ENCODE assay signal across 8 cellular contexts in genomic region chr6:33199687-33200233, GRCh38. TPM values are rescaled to one million over a fixed set of nuclear protein-coding genes. Genes with fewer than 3 reads are reported as not detected.
A peak's percentile ranks its signal among the peaks of the same experiment; 100 is the strongest.
DNase-seq lines count a peak whose midpoint lies in the region; ATAC-seq, FAIRE-seq and TF ChIP-seq lines count a peak whose summit lies in the region.

No MANE protein-coding gene starts in this region.

- intact Hi-C loops in pancreas (cut with DNase I): no loop called here
- intact Hi-C loops in uterus (cut with DNase I; ENCODE audit: low total_unique reads): loop anchor here (10.0 kb wide), 1 partner anchor 95 kb away; the partner anchor contains the start of gene RGL2

- WGBS in gastroesophageal sphincter (ENCODE audit: low coverage in 1 of 2), 2 donors: 5 to 9% methylated on average over 2 to 6 of the region's 26 CpGs
- WGBS in pancreas, 2 donors: 1 to 2% methylated on average over 15 to 26 of the region's 26 CpGs

- TF ChIP-seq POLR2A in gastroesophageal sphincter (IDR thresholded peaks at IDR 0.05) (no peak), uterus (IDR thresholded peaks at IDR 0.05) (no peak)

- H3K9me3 ChIP-seq in gastroesophageal sphincter (no peaks in the 10 kb centered on the region), pancreas (no peaks in the 10 kb centered on the region), uterus (no peaks in the 10 kb centered on the region)

- DNase-seq in AG10803 (ENCODE audit: low read depth): peak; percentile 62
- DNase-seq in OCI-M1 (lab: John Stamatoyannopoulos, UW): peak; percentile 97
- peak; percentile 92 for DNase-seq in activated effector memory CD4-positive, alpha-beta T cell treated with anti-CD3 and anti-CD28 coated beads, Interleukin-2, amount 50 U/mL, for 16 hours
- peak in 1 of 6 donors; percentile 78 for DNase-seq in pancreas
- DNase-seq in uterus: no peak

- peaks cover 13 to 65% (median 25%) of the 10 kb centered on the region in 3 donors for H3K4me1 ChIP-seq in gastroesophageal sphincter
- peaks cover 17 to 30% (median 24%) of the 10 kb centered on the region in 3 donors for H3K4me1 ChIP-seq in pancreas
- H3K4me1 ChIP-seq in uterus: peaks cover 10% of the 10 kb centered on the region in 2 donors

- TF ChIP-seq EP300 in gastroesophageal sphincter (IDR thresholded peaks at IDR 0.05): no peak

- ATAC-seq in GM18907 (IDR thresholded peaks at IDR 0.05; ENCODE audit: unreplicated experiment) (peak; percentile 25), HG03196 (IDR thresholded peaks at IDR 0.05; ENCODE audit: unreplicated experiment) (peak; percentile 22), gastroesophageal sphincter (peak; percentile 14), pancreas (peak; percentile 43 to 56 (median 48))

- H3K4me3 ChIP-seq in AG10803 (ENCODE audit: low read length) (peak overlapping the region; percentile 81), gastroesophageal sphincter (peak overlapping the region; percentile 76 to 95), pancreas (peak overlapping the region; percentile 80 to 90 (median 86)), uterus (peak overlapping the region; percentile 72 to 89)

- H3K36me3 ChIP-seq in gastroesophageal sphincter (peaks cover 0 to 53% of the 10 kb centered on the region in 2 donors), pancreas (peaks cover 0 to 37% (median 34%) of the 10 kb centered on the region in 3 donors), uterus (no peaks in the 10 kb centered on the region)

- no peaks in the 10 kb centered on the region for H3K27me3 ChIP-seq in gastroesophageal sphincter
- H3K27me3 ChIP-seq in pancreas: no peaks in the 10 kb centered on the region
- no peaks in the 10 kb centered on the region for H3K27me3 ChIP-seq in uterus

- FAIRE-seq in pancreas (lab: Jason Lieb, UNC): no peak

- TF ChIP-seq CTCF in AG10803 (conservative IDR thresholded peaks at IDR 0.05; ENCODE audit: low read length) (no peak), gastroesophageal sphincter (IDR thresholded peaks at IDR 0.05) (no peak), pancreas (IDR thresholded peaks at IDR 0.05) (no peak), uterus (IDR thresholded peaks at IDR 0.05) (no peak)

- H3K27ac ChIP-seq in gastroesophageal sphincter (peak overlapping the region; percentile 83 to 96 (median 94)), pancreas (peak overlapping the region; percentile 94 to 98 (median 96)), uterus (peak overlapping the region; percentile 94 to 96)

RNA-seq across cellular contexts. Expression of gene RXRB, which starts 0.7 kb away (rescaled TPM):
- 10 to 100 TPM; 20.0 to 38.8 (median 28.9) TPM for total RNA-seq in gastroesophageal sphincter
- 10 to 100 TPM; 20.1 to 30.9 (median 21.9) TPM for total RNA-seq in pancreas
- polyA plus RNA-seq in pancreas: 10 to 100 TPM; 48.8 to 68.3 TPM
- 10 to 100 TPM; 28.6 to 71.0 (median 34.0) TPM for total RNA-seq in uterus

RNA-seq across cellular contexts. Expression of gene SLC39A7, which starts 0.9 kb away (rescaled TPM):
- total RNA-seq in gastroesophageal sphincter: 10 to 100 TPM; 54.6 to 79.9 (median 66.4) TPM
- 10 to 100 TPM; 41.6 to 87.5 (median 64.5) TPM for total RNA-seq in pancreas
- 100 to 1,000 TPM in 1 of 2 donors, 10 to 100 TPM in 1; 53.9 to 111 TPM for polyA plus RNA-seq in pancreas
- 10 to 100 TPM; 53.8 to 87.8 (median 57.5) TPM for total RNA-seq in uterus

RNA-seq across cellular contexts. Expression of gene HSD17B8, which starts 4.7 kb away (rescaled TPM):
- 10 to 100 TPM in 3 of 4 donors, 1 to 10 TPM in 1; 2.2 to 16.1 (median 12.2) TPM for total RNA-seq in gastroesophageal sphincter
- 10 to 100 TPM; 20.9 to 47.3 (median 31.4) TPM for total RNA-seq in pancreas
- 10 to 100 TPM; 36.2 to 47.4 TPM for polyA plus RNA-seq in pancreas
- 10 to 100 TPM in 1 of 4 donors, 1 to 10 TPM in 2, not detected in 1; 2.6 to 11.3 (median 5.8) TPM for total RNA-seq in uterus

RNA-seq across cellular contexts. Expression of gene COL11A2, which starts 7.5 kb away (rescaled TPM):
- total RNA-seq in gastroesophageal sphincter: 1 to 10 TPM in 1 of 4 donors, under 1 TPM in 3; 0.35 to 1.4 (median 0.45) TPM
- under 1 TPM; 0.15 to 0.75 (median 0.36) TPM for total RNA-seq in pancreas
- 1 to 10 TPM; 2.9 to 3.1 TPM for polyA plus RNA-seq in pancreas
- 1 to 10 TPM in 2 of 4 donors, under 1 TPM in 2; under 0.01 to 2.6 (median 1.0) TPM for total RNA-seq in uterus

RNA-seq across cellular contexts. Expression of gene RING1, which starts 8.5 kb away (rescaled TPM):
- total RNA-seq in gastroesophageal sphincter (10 to 100 TPM; 12.5 to 23.8 (median 17.7) TPM), pancreas (10 to 100 TPM; 15.0 to 28.0 (median 20.1) TPM), uterus (10 to 100 TPM in 3 of 4 donors, 1 to 10 TPM in 1; 1.8 to 66.9 (median 30.1) TPM)
- 10 to 100 TPM; 47.4 to 57.6 TPM for polyA plus RNA-seq in pancreas

Comparison
In these comparisons a context has a peak if more than half of its experiments do, and no peak if none do; other contexts are left out.
1. DNase-seq: peak in AG10803 (single experiment), OCI-M1 (single experiment) and activated effector memory CD4-positive, alpha-beta T cell treated with anti-CD3 and anti-CD28 coated beads, Interleukin-2, amount 50 U/mL, for 16 hours (single experiment); none in uterus (0 of 2).
2. Peak in every context shown above with its lines, with median percentiles within 50 percentile points of each other: H3K4me3 ChIP-seq, ATAC-seq and H3K27ac ChIP-seq.